ENCODE assay signal across 17 cellular contexts in the genomic region with DNA sequence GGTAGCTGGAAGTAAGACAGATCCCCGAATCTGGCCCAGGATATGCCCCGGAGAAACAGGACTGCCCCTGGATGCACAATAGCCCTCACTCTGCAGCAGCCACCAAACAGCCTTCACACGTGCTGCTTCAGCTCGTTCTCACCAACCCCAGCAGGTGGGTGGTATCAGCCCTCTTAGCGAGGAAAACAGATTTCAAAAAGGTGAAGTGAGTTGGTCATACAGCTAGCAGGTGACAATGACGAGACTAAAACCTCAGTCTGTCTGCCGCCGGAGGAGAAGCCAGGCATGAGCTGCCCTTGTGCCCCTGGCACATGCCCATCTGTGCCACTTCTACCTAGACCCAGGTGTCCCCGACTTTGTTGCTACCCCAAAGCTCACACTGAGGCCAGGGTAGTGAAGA.
DNase-seq lines count a peak whose midpoint lies in the region; ATAC-seq, FAIRE-seq and TF ChIP-seq lines count a peak whose summit lies in the region.
"Had no signal": no experiment of that assay in that cellular context is flagged by ENCODE, and none has a peak within 500 bp of the region (broad histone marks: within the 10 kb centered on the region; RNA-seq: fewer than 3 reads in every experiment).

No MANE protein-coding gene starts in this region.

- 0 out of 2 replicates have a peak, but pooled peaks have one; percentile 8 for ATAC-seq in HCT116
- no peak for ATAC-seq in GM12878
- no peak for ATAC-seq in activated CD8-positive, alpha-beta T cell treated with anti-CD3 and anti-CD28 coated beads, Interleukin-2, amount 10 ng/mL, durations not matched to agents 7 days and 5 days
- no peak for ATAC-seq in activated T-cell treated with anti-CD3 and anti-CD28 coated beads, Interleukin-2, amount 50 U/mL, for 4 hours
- ATAC-seq: natural killer cell treated with Interleukin-12 subunit alpha and Interleukin-12 subunit beta and Interleukin-15 and Interleukin-18, amount 100 ng/mL, for 72 hours had no signal

- BruUV-seq in HCT116 (replicated peaks; lab: Mats Ljungman, UMichigan): no TSS peak
- no TSS peak for BruUV-seq in GM12878 (replicated peaks; lab: Mats Ljungman, UMichigan)

- H3K4me2 ChIP-seq in HCT116 (ENCODE audit: low read length) (no peak overlapping the region), GM12878 (ENCODE audit: control insufficient read depth, insufficient read depth) (no peak overlapping the region)

- H3K9me3 Mint-ChIP-seq in activated CD8-positive, alpha-beta T cell treated with anti-CD3 and anti-CD28 coated beads, Interleukin-2, amount 10 ng/mL, durations not matched to agents 7 days and 5 days (ENCODE audit: insufficient read depth): no peaks in the 10 kb centered on the region
- H3K9me3 Mint-ChIP-seq in activated T-cell treated with anti-CD3 and anti-CD28 coated beads, Interleukin-2, amount 50 U/mL, for 4 hours: no peaks in the 10 kb centered on the region
- H3K9me3 Mint-ChIP-seq: natural killer cell treated with Interleukin-12 subunit alpha and Interleukin-12 subunit beta and Interleukin-15 and Interleukin-18, amount 100 ng/mL, for 72 hours had no signal

- TF ChIP-seq CTCF in HCT116 (IDR thresholded peaks at IDR 0.05 in 2 of 3, conservative IDR thresholded peaks at IDR 0.05 in 1 of 3; ENCODE audit: borderline replicate concordance in 1 of 3, insufficient read depth in 1 of 3, low read depth in 2 of 3, low read length in 2 of 3) (no peak), GM12878 (IDR thresholded peaks at IDR 0.05 in 2 of 3, conservative IDR thresholded peaks at IDR 0.05 in 1 of 3; ENCODE audit: control insufficient read depth in 2 of 3, extremely low read depth in 1 of 3, insufficient read depth in 1 of 3, low read depth in 3 of 3, low read length in 3 of 3) (no peak), liver (IDR thresholded peaks at IDR 0.05; ENCODE audit: low read depth, low read length, missing input control) (no peak), suprapubic skin (IDR thresholded peaks at IDR 0.05) (no peak)

- CTCF ChIA-PET in HCT116 (lab: Charles Lee): interaction anchor here (1.0 to 1.3 kb wide), 3 partner anchors 10 to 113 kb away, joined by 3 to 6 read pairs (median 4); no protein-coding TSS in a partner anchor
- CTCF ChIA-PET in GM12878 (lab: Yijun Ruan, JAX): interaction anchor here (0.7 to 11.0 kb wide), 9 partner anchors 8 to 113 kb away, joined by 3 to 125 read pairs (median 4); no protein-coding TSS in a partner anchor
- CTCF ChIA-PET in activated CD8-positive, alpha-beta T cell treated with anti-CD3 and anti-CD28 coated beads, Interleukin-2, amount 10 ng/mL, durations not matched to agents 7 days and 5 days (lab: Charles Lee): interaction anchor here (0.7 to 1.9 kb wide), 5 partner anchors 11 to 113 kb away, joined by 3 to 8 read pairs (median 3); no protein-coding TSS in a partner anchor

- no peaks in the 10 kb centered on the region for H3K9me3 ChIP-seq in HCT116 (ENCODE audit: control insufficient read depth in 1 of 2, insufficient read depth in 1 of 2, low read depth in 1 of 2, low read length in 2 of 2)
- H3K9me3 ChIP-seq in GM12878 (replicated peaks; ENCODE audit: control insufficient read depth, insufficient read depth, low read length): no peaks in the 10 kb centered on the region
- no peaks in the 10 kb centered on the region for H3K9me3 ChIP-seq in liver (ENCODE audit: control insufficient read depth in 4 of 4, low read length in 3 of 4)
- no peaks in the 10 kb centered on the region for H3K9me3 ChIP-seq in suprapubic skin

- no peaks in the 10 kb centered on the region for H3K36me3 Mint-ChIP-seq in activated CD8-positive, alpha-beta T cell treated with anti-CD3 and anti-CD28 coated beads, Interleukin-2, amount 10 ng/mL, durations not matched to agents 7 days and 5 days (ENCODE audit: low read depth)
- H3K36me3 Mint-ChIP-seq in activated T-cell treated with anti-CD3 and anti-CD28 coated beads, Interleukin-2, amount 50 U/mL, for 4 hours (ENCODE audit: insufficient read depth): no peaks in the 10 kb centered on the region
- H3K36me3 Mint-ChIP-seq: natural killer cell treated with Interleukin-12 subunit alpha and Interleukin-12 subunit beta and Interleukin-15 and Interleukin-18, amount 100 ng/mL, for 72 hours had no signal

- no peaks in the 10 kb centered on the region for H3K79me2 ChIP-seq in HCT116 (ENCODE audit: insufficient read depth, low read length)
- H3K79me2 ChIP-seq in GM12878 (ENCODE audit: control insufficient read depth, insufficient read depth, low read length): no peaks in the 10 kb centered on the region

- H3K4me3 ChIP-seq in HCT116 (replicated peaks in 1 of 2; ENCODE audit: low read depth in 1 of 2, low read length in 2 of 2) (no peak overlapping the region), GM12878 (no peak overlapping the region), liver (ENCODE audit: low read depth in 1 of 3, low read length in 3 of 3) (no peak overlapping the region), suprapubic skin (no peak overlapping the region)

- no peak overlapping the region for H3K27ac Mint-ChIP-seq in activated CD8-positive, alpha-beta T cell treated with anti-CD3 and anti-CD28 coated beads, Interleukin-2, amount 10 ng/mL, durations not matched to agents 7 days and 5 days
- H3K27ac Mint-ChIP-seq: natural killer cell treated with Interleukin-12 subunit alpha and Interleukin-12 subunit beta and Interleukin-15 and Interleukin-18, amount 100 ng/mL, for 72 hours had no signal

- H4K20me1 ChIP-seq in HCT116 (ENCODE audit: insufficient read depth) (no peaks in the 10 kb centered on the region), GM12878 (ENCODE audit: control insufficient read depth, insufficient read depth) (no peaks in the 10 kb centered on the region)

- intact Hi-C loops in HCT116 (cut with micrococcal nuclease) (no loop called here), GM12878 (cut with micrococcal nuclease; ENCODE audit: unreplicated experiment) (no loop called here)

- TF ChIP-seq RAD21 in HCT116 (IDR thresholded peaks at IDR 0.05; ENCODE audit: low read depth) (no peak), GM12878 (IDR thresholded peaks at IDR 0.05; ENCODE audit: insufficient read depth, low read depth, low read length) (no peak), liver (IDR thresholded peaks at IDR 0.05) (no peak)

- no peak for DNase-seq in HCT116 (ENCODE audit: low read depth, low spot score)
- no peak for DNase-seq in GM12878 (ENCODE audit: low read depth, low spot score)
- no peak for DNase-seq in suprapubic skin (ENCODE audit: low spot score in 2 of 2)
- no peak for DNase-seq in KG1 (lab: John Stamatoyannopoulos, UW)
- DNase-seq in NCI-H526 treated with DMSO at 0.1 percent for 48 hours (lab: John Stamatoyannopoulos, UW): no peak
- no peak for DNase-seq in activated CD8-positive, alpha-beta T cell treated with anti-CD3 and anti-CD28 coated beads, Interleukin-2, amount 10 ng/mL, durations not matched to agents 7 days and 5 days
- DNase-seq in activated T-cell treated with anti-CD3 and anti-CD28 coated beads, Interleukin-2, amount 50 U/mL, for 4 hours: no peak
- DNase-seq: activated gamma-delta T cell treated with Interleukin-2 at 50 U/mL for 16 hours; central memory CD4-positive, alpha-beta T cell; DMS79 treated with DMSO at 0.1 percent for 48 hours; KBM-7; NCI-H1105; stimulated activated naive CD4-positive, alpha-beta T cell; WERI-Rb-1 had no signal

- H3K4me1 ChIP-seq in HCT116 (ENCODE audit: control insufficient read depth in 1 of 2, insufficient read depth in 2 of 2, low read length in 2 of 2) (peaks cover 7 to 22% of the 10 kb centered on the region in 2 experiments; a peak in 3 of 4 replicates), GM12878 (ENCODE audit: control insufficient read depth, insufficient read depth, low read length) (peaks cover 14% of the 10 kb centered on the region), liver (ENCODE audit: control insufficient read depth in 4 of 4, insufficient read depth in 4 of 4, low read length in 3 of 4) (peaks cover 17 to 60% (median 48%) of the 10 kb centered on the region in 4 donors), suprapubic skin (peaks cover 44% of the 10 kb centered on the region)

- H3K27ac ChIP-seq in HCT116 (ENCODE audit: low read depth, low read length): no peak overlapping the region
- H3K27ac ChIP-seq in GM12878 (ENCODE audit: control insufficient read depth, insufficient read depth): no peak overlapping the region
- H3K27ac ChIP-seq in liver (ENCODE audit: low read depth in 1 of 2, low read length in 2 of 2): peak overlapping the region; percentile 57 to 80
- H3K27ac ChIP-seq in suprapubic skin: peak overlapping the region; percentile 27
- H3K27ac ChIP-seq: C4-2B, WERI-Rb-1 had no signal

- RAD21 ChIA-PET in HCT116 (lab: Charles Lee; ENCODE audit: low non-redundant PET in 1 of 2, low total read pairs in 2 of 2, uncharacterized antibody in 2 of 2, unreplicated experiment in 2 of 2): no interaction called here
- RAD21 ChIA-PET in GM12878 (lab: Charles Lee; ENCODE audit: unreplicated experiment): interaction anchor here (0.6 to 5.7 kb wide), 3 partner anchors 16 to 94 kb away, joined by 3 to 51 read pairs (median 14); no protein-coding TSS in a partner anchor

- H2AFZ ChIP-seq in HCT116 (ENCODE audit: low read depth, low read length, poor library complexity, severe bottlenecking): peak overlapping the region; percentile 63
- H2AFZ ChIP-seq in GM12878 (ENCODE audit: control insufficient read depth, low read depth, low read length): no peak overlapping the region

- in situ Hi-C loops in GM12878 (cut with MboI): no loop called here

- H3K4me3 Mint-ChIP-seq in activated CD8-positive, alpha-beta T cell treated with anti-CD3 and anti-CD28 coated beads, Interleukin-2, amount 10 ng/mL, durations not matched to agents 7 days and 5 days: no peak overlapping the region
- no peak overlapping the region for H3K4me3 Mint-ChIP-seq in activated T-cell treated with anti-CD3 and anti-CD28 coated beads, Interleukin-2, amount 50 U/mL, for 4 hours
- H3K4me3 Mint-ChIP-seq: natural killer cell treated with Interleukin-12 subunit alpha and Interleukin-12 subunit beta and Interleukin-15 and Interleukin-18, amount 100 ng/mL, for 72 hours had no signal

- H3K4me1 Mint-ChIP-seq in activated CD8-positive, alpha-beta T cell treated with anti-CD3 and anti-CD28 coated beads, Interleukin-2, amount 10 ng/mL, durations not matched to agents 7 days and 5 days (ENCODE audit: low read depth): peaks cover 21% of the 10 kb centered on the region
- H3K4me1 Mint-ChIP-seq in activated T-cell treated with anti-CD3 and anti-CD28 coated beads, Interleukin-2, amount 50 U/mL, for 4 hours (ENCODE audit: low read depth): peaks cover 14% of the 10 kb centered on the region

- FAIRE-seq in GM12878 (lab: Jason Lieb, UNC): no peak

- WGBS in GM12878 (ENCODE audit: insufficient coverage, insufficient replicate concordance, low lambda C conversion rate, missing lambda C conversion rate): 53% methylated on average over 9 of the region's 9 CpGs
- 93% methylated on average over 9 of the region's 9 CpGs for WGBS in liver
- WGBS in suprapubic skin: 92% methylated on average over 7 of the region's 9 CpGs

- TF ChIP-seq EP300 in GM12878 (IDR thresholded peaks at IDR 0.05; ENCODE audit: borderline replicate concordance in 1 of 2, control insufficient read depth in 1 of 2, low read depth in 2 of 2, low read length in 2 of 2) (no peak), suprapubic skin (IDR thresholded peaks at IDR 0.05) (no peak)

- SMC1A ChIA-PET in GM12878 (lab: Charles Lee; ENCODE audit: uncharacterized antibody, unreplicated experiment): interaction anchor here (0.9 to 11.6 kb wide), 9 partner anchors 8 to 108 kb away, joined by 3 to 104 read pairs (median 5); no protein-coding TSS in a partner anchor

- no peak overlapping the region for H3K9ac ChIP-seq in HCT116 (ENCODE audit: low read length)
- H3K9ac ChIP-seq in GM12878 (ENCODE audit: control insufficient read depth, insufficient read depth, low read length): no peak overlapping the region
- H3K9ac ChIP-seq in liver (ENCODE audit: low read depth in 1 of 2, low read length in 2 of 2): no peak overlapping the region

- no peak for TF ChIP-seq POLR2A in HCT116 (IDR thresholded peaks at IDR 0.05; ENCODE audit: borderline replicate concordance, extremely low read depth, insufficient read depth, insufficient read length)
- no peak for TF ChIP-seq POLR2A in GM12878 (IDR thresholded peaks at IDR 0.05; ENCODE audit: low read depth, low read length)
- no peak for TF ChIP-seq POLR2A in suprapubic skin (IDR thresholded peaks at IDR 0.05)

- H3K27me3 ChIP-seq in HCT116 (ENCODE audit: insufficient read depth, low read length) (no peaks in the 10 kb centered on the region), GM12878 (replicated peaks in 1 of 2; ENCODE audit: control insufficient read depth in 2 of 2, insufficient read depth in 2 of 2, low read length in 1 of 2) (no peaks in the 10 kb centered on the region), liver (ENCODE audit: control insufficient read depth in 4 of 4, insufficient read depth in 4 of 4, low read length in 3 of 4) (no peaks in the 10 kb centered on the region), suprapubic skin (no peaks in the 10 kb centered on the region)

- H3K9me2 ChIP-seq in HCT116 (ENCODE audit: insufficient read depth): no peaks in the 10 kb centered on the region

- POLR2A ChIA-PET in HCT116 (lab: Charles Lee) (no interaction called here), GM12878 (lab: Charles Lee) (no interaction called here)
- POLR2A ChIA-PET in activated CD8-positive, alpha-beta T cell treated with anti-CD3 and anti-CD28 coated beads, Interleukin-2, amount 10 ng/mL, durations not matched to agents 7 days and 5 days (lab: Charles Lee): interaction anchor here (0.7 kb wide), 1 partner anchor 14 kb away, joined by 3 read pairs; no protein-coding TSS in a partner anchor

- H3K36me3 ChIP-seq in HCT116 (ENCODE audit: control insufficient read depth in 1 of 2, insufficient read depth in 2 of 2, low read length in 2 of 2): no peaks in the 10 kb centered on the region
- no peaks in the 10 kb centered on the region for H3K36me3 ChIP-seq in GM12878 (ENCODE audit: control insufficient read depth in 2 of 2, insufficient read depth in 2 of 2, low read length in 1 of 2)
- H3K36me3 ChIP-seq in liver (ENCODE audit: control insufficient read depth in 4 of 4, insufficient read depth in 3 of 4, low read depth in 1 of 4, low read length in 3 of 4): no peaks in the 10 kb centered on the region
- no peaks in the 10 kb centered on the region for H3K36me3 ChIP-seq in suprapubic skin
- H3K36me3 ChIP-seq: WERI-Rb-1 had no signal

- H3K27me3 Mint-ChIP-seq in activated CD8-positive, alpha-beta T cell treated with anti-CD3 and anti-CD28 coated beads, Interleukin-2, amount 10 ng/mL, durations not matched to agents 7 days and 5 days (ENCODE audit: low read depth): no peaks in the 10 kb centered on the region
- peaks cover 2% of the 10 kb centered on the region for H3K27me3 Mint-ChIP-seq in activated T-cell treated with anti-CD3 and anti-CD28 coated beads, Interleukin-2, amount 50 U/mL, for 4 hours (ENCODE audit: low read depth)
- H3K27me3 Mint-ChIP-seq: natural killer cell treated with Interleukin-12 subunit alpha and Interleukin-12 subunit beta and Interleukin-15 and Interleukin-18, amount 100 ng/mL, for 72 hours had no signal

Comparison
In these comparisons a context has a peak if more than half of its experiments do, and no peak if none do; other contexts are left out.
1. H3K27ac ChIP-seq: peak in liver (2 of 2) and suprapubic skin (single experiment); none in HCT116 (single experiment) and GM12878 (single experiment).